In genomic region chr5:88808153-88808552, GRCh38 we compare ENCODE assay signal across 13 cellular contexts.
DNase-seq lines count a peak whose midpoint lies in the region; ATAC-seq and TF ChIP-seq lines count a peak whose summit lies in the region.
"Had no signal": no experiment of that assay in that cellular context is flagged by ENCODE, and none has a peak within 500 bp of the region (broad histone marks: within the 10 kb centered on the region; RNA-seq: fewer than 3 reads in every experiment).

No MANE protein-coding gene starts in this region.

- H3F3A ChIP-seq in PC-3 (ENCODE audit: low read length, unreplicated experiment), result no peaks in the 10 kb centered on the region

- H3K4me1 ChIP-seq in KMS-11 (ENCODE audit: low read depth, poor library complexity, severe bottlenecking), result peaks cover 51% of the 10 kb centered on the region
- H3K4me1 ChIP-seq in PC-3 (ENCODE audit: insufficient read depth, low read length), result no peaks in the 10 kb centered on the region

- H3K9ac ChIP-seq in KMS-11 (no peak overlapping the region), PC-3 (ENCODE audit: low read length) (no peak overlapping the region)

- intact Hi-C loops in PC-3 (cut with micrococcal nuclease), result no loop called here

- TF ChIP-seq CTCF in KMS-11 (conservative IDR thresholded peaks at IDR 0.05; ENCODE audit: low read depth, low read length), result no peak
- TF ChIP-seq CTCF in PC-3 (conservative IDR thresholded peaks at IDR 0.05; ENCODE audit: low read depth, low read length), result no peak

- 0 out of 2 replicates have a peak overlapping the region, but pooled peaks have one; percentile 0 for H3K27ac ChIP-seq in KMS-11
- H3K27ac ChIP-seq in PC-3 (ENCODE audit: low read length), result no peak overlapping the region

- CTCF ChIA-PET in PC-3 (lab: Charles Lee), result no interaction called here

- H4K20me1 ChIP-seq in KMS-11 (ENCODE audit: insufficient read depth) (no peaks in the 10 kb centered on the region), PC-3 (ENCODE audit: low read length) (no peaks in the 10 kb centered on the region)

- no peak for DNase-seq in NCI-H2171 treated with DMSO at 0.1 percent for 48 hours (lab: John Stamatoyannopoulos, UW)
- DNase-seq in PC-3, result no peak
- no peak for DNase-seq in ureter (ENCODE audit: low spot score)
- DNase-seq in COLO829 (ENCODE audit: low spot score), result no peak
- DNase-seq: AML-193, IMR-90, mesenchymal stem cell, NCI-H146, SIG-M5 had no signal

- H3K36me3 ChIP-seq in KMS-11 (ENCODE audit: insufficient read depth) (no peaks in the 10 kb centered on the region), PC-3 (ENCODE audit: low read depth, low read length) (no peaks in the 10 kb centered on the region)

- no peaks in the 10 kb centered on the region for H3K9me3 ChIP-seq in PC-3 (ENCODE audit: low read length)

- no peaks in the 10 kb centered on the region for H3K9me2 ChIP-seq in PC-3 (replicated peaks; ENCODE audit: low read length)

- no peak overlapping the region for H3K4me3 ChIP-seq in KMS-11 (IDR thresholded peaks at IDR 0.05; ENCODE audit: insufficient read depth, low read depth, low read length)
- H3K4me3 ChIP-seq in PC-3 (ENCODE audit: low read length), result no peak overlapping the region

- H3K4me2 ChIP-seq in KMS-11 (peak overlapping the region; percentile 78), PC-3 (ENCODE audit: low read length) (no peak overlapping the region)

- ATAC-seq in GM18858 (IDR thresholded peaks at IDR 0.05; ENCODE audit: unreplicated experiment) (peak; percentile 66), GM21528 (IDR thresholded peaks at IDR 0.05; ENCODE audit: low FRiP score, unreplicated experiment) (peak; percentile 55), HG03045 (IDR thresholded peaks at IDR 0.05; ENCODE audit: unreplicated experiment) (peak; percentile 61), PC-3 (no peak)

- POLR2A ChIA-PET in PC-3 (lab: Charles Lee; ENCODE audit: unreplicated experiment), result interaction anchor here (0.6 to 0.7 kb wide), 2 partner anchors 14 to 29 kb away, joined by 3 to 4 read pairs; no protein-coding TSS in a partner anchor

- H2AFZ ChIP-seq in KMS-11 (ENCODE audit: low read depth) (no peak overlapping the region), PC-3 (ENCODE audit: low read length) (no peak overlapping the region)

- no TSS peak for BruUV-seq in PC-3 (replicated peaks; lab: Mats Ljungman, UMichigan)

- H3K79me2 ChIP-seq in KMS-11 (ENCODE audit: insufficient read depth, low read depth) (no peaks in the 10 kb centered on the region), PC-3 (ENCODE audit: low read length) (no peaks in the 10 kb centered on the region)

- H3K27me3 ChIP-seq in KMS-11 (ENCODE audit: insufficient read depth, low read depth) (no peaks in the 10 kb centered on the region; the same call in 1 of the 2 replicates), PC-3 (ENCODE audit: low read length) (no peaks in the 10 kb centered on the region)
